In genomic region chr12:48409938-48410337, GRCh38 we compare ENCODE assay signal across 8 cellular contexts. TPM values are rescaled to one million over a fixed set of nuclear protein-coding genes. Genes with fewer than 3 reads are reported as not detected.
DNase-seq lines count a peak whose midpoint lies in the region; ATAC-seq and TF ChIP-seq lines count a peak whose summit lies in the region.
"Not testable (repeated sequence)": the region's sequence is repeated elsewhere in the genome, so short reads cannot be mapped to it uniquely, and the experiment has no call there.

No MANE protein-coding gene starts in this region.

- peak overlapping the region; percentile 44 to 70 (median 61) for H3K4me2 ChIP-seq in BLaER1 treated with 17β-estradiol and CSF1 and Interleukin-3, amounts not matched to agents 10 nM and 100 nM

- H3K4me3 Mint-ChIP-seq in activated CD8-positive, alpha-beta T cell treated with anti-CD3 and anti-CD28 coated beads, Interleukin-2, amount 10 ng/mL, durations not matched to agents 7 days and 5 days; endodermal cell: not testable (repeated sequence)

- peak overlapping the region in 2 of 10 experiments; percentile 31 to 33; a peak in 4 of 20 replicates for H3K4me3 ChIP-seq in BLaER1 treated with 17β-estradiol and CSF1 and Interleukin-3, amounts not matched to agents 10 nM and 100 nM
- H3K4me3 ChIP-seq in NT2/D1 (ENCODE audit: insufficient read length, low read depth); endodermal cell (ENCODE audit: low read length): not testable (repeated sequence)

- not testable (repeated sequence) for H3K9ac ChIP-seq in BLaER1 treated with 17β-estradiol and CSF1 and Interleukin-3, amounts not matched to agents 10 nM and 100 nM; NT2/D1 (ENCODE audit: insufficient read length, low read depth); endodermal cell (ENCODE audit: extremely low read depth, low read length, poor library complexity, severe bottlenecking)

- TF ChIP-seq CTCF in endodermal cell (conservative IDR thresholded peaks at IDR 0.05), result not testable (repeated sequence)

- H3K36me3 Mint-ChIP-seq in activated CD8-positive, alpha-beta T cell treated with anti-CD3 and anti-CD28 coated beads, Interleukin-2, amount 10 ng/mL, durations not matched to agents 7 days and 5 days (ENCODE audit: low read depth); endodermal cell (ENCODE audit: low read depth): not testable (repeated sequence)

- not testable (repeated sequence) for H4K20me1 ChIP-seq in BLaER1 treated with 17β-estradiol and CSF1 and Interleukin-3, amounts not matched to agents 10 nM and 100 nM

- H3K27me3 Mint-ChIP-seq in activated CD8-positive, alpha-beta T cell treated with anti-CD3 and anti-CD28 coated beads, Interleukin-2, amount 10 ng/mL, durations not matched to agents 7 days and 5 days (ENCODE audit: low read depth), result not testable (repeated sequence)
- H3K27me3 Mint-ChIP-seq in endodermal cell (ENCODE audit: insufficient read depth), result peaks cover 35% of the 10 kb centered on the region

- CTCF ChIA-PET in activated CD8-positive, alpha-beta T cell treated with anti-CD3 and anti-CD28 coated beads, Interleukin-2, amount 10 ng/mL, durations not matched to agents 7 days and 5 days (lab: Charles Lee), result not testable (repeated sequence)

- H3K4me1 Mint-ChIP-seq in activated CD8-positive, alpha-beta T cell treated with anti-CD3 and anti-CD28 coated beads, Interleukin-2, amount 10 ng/mL, durations not matched to agents 7 days and 5 days (ENCODE audit: low read depth), result peaks cover 11% of the 10 kb centered on the region
- H3K4me1 Mint-ChIP-seq in endodermal cell, result not testable (repeated sequence)

- H3K27me3 ChIP-seq in BLaER1 treated with 17β-estradiol and CSF1 and Interleukin-3, amounts not matched to agents 10 nM and 100 nM; NT2/D1 (ENCODE audit: insufficient read depth, insufficient read length): not testable (repeated sequence)
- peaks cover 19% of the 10 kb centered on the region for H3K27me3 ChIP-seq in endodermal cell (ENCODE audit: control insufficient read depth, insufficient read depth, low read length, poor library complexity, severe bottlenecking)

- POLR2A ChIA-PET in activated CD8-positive, alpha-beta T cell treated with anti-CD3 and anti-CD28 coated beads, Interleukin-2, amount 10 ng/mL, durations not matched to agents 7 days and 5 days (lab: Charles Lee), result not testable (repeated sequence)

- not testable (repeated sequence) for ATAC-seq in activated CD8-positive, alpha-beta T cell treated with anti-CD3 and anti-CD28 coated beads, Interleukin-2, amount 10 ng/mL, durations not matched to agents 7 days and 5 days

- peak overlapping the region; percentile 55 for H3K27ac Mint-ChIP-seq in activated CD8-positive, alpha-beta T cell treated with anti-CD3 and anti-CD28 coated beads, Interleukin-2, amount 10 ng/mL, durations not matched to agents 7 days and 5 days
- not testable (repeated sequence) for H3K27ac Mint-ChIP-seq in endodermal cell

- peaks cover 11 to 18% (median 13%) of the 10 kb centered on the region in 10 experiments for H3K4me1 ChIP-seq in BLaER1 treated with 17β-estradiol and CSF1 and Interleukin-3, amounts not matched to agents 10 nM and 100 nM
- not testable (repeated sequence) for H3K4me1 ChIP-seq in NT2/D1 (ENCODE audit: insufficient read depth, insufficient read length); endodermal cell (ENCODE audit: control insufficient read depth, insufficient read depth, low read length)

- H3K9me3 Mint-ChIP-seq in activated CD8-positive, alpha-beta T cell treated with anti-CD3 and anti-CD28 coated beads, Interleukin-2, amount 10 ng/mL, durations not matched to agents 7 days and 5 days (ENCODE audit: insufficient read depth), result not testable (repeated sequence)
- H3K9me3 Mint-ChIP-seq in endodermal cell, result peaks cover 31% of the 10 kb centered on the region

- not testable (repeated sequence) for H3K36me3 ChIP-seq in BLaER1 treated with 17β-estradiol and CSF1 and Interleukin-3, amounts not matched to agents 10 nM and 100 nM; NT2/D1 (ENCODE audit: insufficient read depth, insufficient read length, low read length); endodermal cell (ENCODE audit: control insufficient read depth, insufficient read depth, low read length)

- WGBS in endodermal cell (ENCODE audit: insufficient coverage in 1 of 2, insufficient read length in 1 of 2), 2 experiments, result 57 to 77% methylated on average over 1 to 3 of the region's 3 CpGs

- peak; percentile 25 for DNase-seq in HT-29 (ENCODE audit: low spot score)
- DNase-seq in NT2/D1 (ENCODE audit: low read depth, low spot score), result peak; percentile 18
- peak; percentile 2 for DNase-seq in T-helper 22 cell (ENCODE audit: low read depth)
- peak; percentile 62 for DNase-seq in activated CD8-positive, alpha-beta T cell treated with anti-CD3 and anti-CD28 coated beads, Interleukin-2, amount 10 ng/mL, durations not matched to agents 7 days and 5 days
- DNase-seq in activated gamma-delta T cell treated with anti-CD3 and anti-CD28 coated beads, Interleukin-2, amount 50 U/mL, for 16 hours (ENCODE audit: low read depth), result peak; percentile 4
- DNase-seq in endodermal cell, result peak; percentile 77
- DNase-seq in stimulated activated CD4-positive, alpha-beta T cell treated with anti-CD3 and anti-CD28 coated beads, Interleukin-4, amount 100 ng/mL, for 24 hours, result peak; percentile 3

- H3K27ac ChIP-seq in BLaER1 treated with 17β-estradiol and CSF1 and Interleukin-3, amounts not matched to agents 10 nM and 100 nM, result peak overlapping the region in 3 of 11 experiments; percentile 26 to 43 (median 27); a peak in 2 of 22 replicates
- H3K27ac ChIP-seq in endodermal cell (ENCODE audit: low read depth, low read length), result not testable (repeated sequence)

- H3K9me3 ChIP-seq in BLaER1 treated with 17β-estradiol and CSF1 and Interleukin-3, amounts not matched to agents 10 nM and 100 nM (replicated peaks in 1 of 11), result peaks cover 3 to 32% (median 22%) of the 10 kb centered on the region in 11 experiments; a peak in 20 of 22 replicates
- H3K9me3 ChIP-seq in NT2/D1 (ENCODE audit: insufficient read depth, low read length) (peaks cover 17% of the 10 kb centered on the region; the same call in 1 of the 2 replicates), endodermal cell (ENCODE audit: control insufficient read depth, low read length) (peaks cover 14% of the 10 kb centered on the region)

RNA-seq across cellular contexts. Expression of gene ZNF641, which starts 59.2 kb away (rescaled TPM):
- 7.5 and 7.7 TPM in 2 replicates for total RNA-seq in HT-29 (2014; rRNA removed; shearing (Covaris generic))
- total RNA-seq in activated CD8-positive, alpha-beta T cell treated with anti-CD3 and anti-CD28 coated beads, Interleukin-2, amount 10 ng/mL, durations not matched to agents 7 days and 5 days, result 10 to 100 TPM; 10.6 to 14.1 TPM
- 10 to 100 TPM in 1 of 2 donors, 1 to 10 TPM in 1; 9.4 to 12.5 TPM for total RNA-seq in endodermal cell
- polyA plus RNA-seq in endodermal cell (2013, experiment 1 of 2), result 12.5 TPM
- polyA plus RNA-seq in endodermal cell (2013, experiment 2 of 2), result 11.2 TPM

Comparison
In these comparisons a context has a peak if more than half of its experiments do, and no peak if none do; other contexts are left out.
1. DNase-seq: peak in every context shown above with its lines; median percentile 77 in endodermal cell; 62 in activated CD8-positive, alpha-beta T cell treated with anti-CD3 and anti-CD28 coated beads, Interleukin-2, amount 10 ng/mL, durations not matched to agents 7 days and 5 days; 25 in HT-29; 18 in NT2/D1; 4 in activated gamma-delta T cell treated with anti-CD3 and anti-CD28 coated beads, Interleukin-2, amount 50 U/mL, for 16 hours; 3 in stimulated activated CD4-positive, alpha-beta T cell treated with anti-CD3 and anti-CD28 coated beads, Interleukin-4, amount 100 ng/mL, for 24 hours; 2 in T-helper 22 cell.